Comparison of ENCODE assay signal across 19 cellular contexts in genomic region chr2:120480903-120481445, GRCh38.
DNase-seq lines count a peak whose midpoint lies in the region; ATAC-seq and TF ChIP-seq lines count a peak whose summit lies in the region.
"Had no signal": no experiment of that assay in that cellular context is flagged by ENCODE, and none has a peak within 500 bp of the region (broad histone marks: within the 10 kb centered on the region; RNA-seq: fewer than 3 reads in every experiment).

No MANE protein-coding gene starts in this region.

- no peak for ATAC-seq in Right ventricle myocardium superior (ENCODE audit: poor library complexity)
- ATAC-seq in body of pancreas = peak; percentile 21
- no peak for ATAC-seq in HG03280 (IDR thresholded peaks at IDR 0.05; ENCODE audit: unreplicated experiment)
- ATAC-seq: GM23338, PC-3 had no signal

- DNase-seq in cardiac septum (ENCODE audit: low spot score) = peak; percentile 74
- no peak for DNase-seq in Right ventricle myocardium superior
- peak in 1 of 4 donors; percentile 24 for DNase-seq in body of pancreas
- peak; percentile 38 for DNase-seq in osteoblast (ENCODE audit: insufficient read length, low spot score, missing footprints)
- no peak for DNase-seq in activated T-cell treated with anti-CD3 and anti-CD28 coated beads for 4 hours
- no peak for DNase-seq in NOMO-1 (lab: John Stamatoyannopoulos, UW; ENCODE audit: unreplicated experiment in 2 of 2)
- DNase-seq: CD4-positive, CD25-positive, alpha-beta regulatory T cell; DND-41; GDM1; HFFc6; MV-4-11; NCI-H1417 treated with DMSO at 0.1 percent for 48 hours; NCI-H2029 treated with DMSO at 0.1 percent for 48 hours; NCI-H524 treated with DMSO at 0.1 percent for 48 hours; NK-92 treated with Interleukin-12 subunit alpha and Interleukin-12 subunit beta, amount 100 ng/mL, for 24 hours; PC-3 had no signal

- 73 to 87% methylated on average over 3 to 5 of the region's 5 CpGs for WGBS in body of pancreas, 2 donors

- intact Hi-C loops in cardiac septum (cut with DNase I) (no loop called here), Right ventricle myocardium superior (cut with DNase I) (no loop called here), body of pancreas (cut with DNase I) (no loop called here)

- H3K4me3 ChIP-seq in body of pancreas = no peak overlapping the region
- H3K4me3 ChIP-seq in osteoblast (ENCODE audit: insufficient read depth, low read length) = no peak overlapping the region
- H3K4me3 ChIP-seq: GM23338, SK-N-MC had no signal

- no peak for TF ChIP-seq CTCF in body of pancreas (IDR thresholded peaks at IDR 0.05)
- no peak for TF ChIP-seq CTCF in osteoblast (IDR thresholded peaks at IDR 0.05; ENCODE audit: extremely low read depth, low read depth, low read length)

- H3K27me3 ChIP-seq in body of pancreas = no peaks in the 10 kb centered on the region
- peaks cover 3% of the 10 kb centered on the region for H3K27me3 ChIP-seq in osteoblast (ENCODE audit: insufficient read depth, low read length)

- no peak for TF ChIP-seq POLR2A in body of pancreas (IDR thresholded peaks at IDR 0.05)

- H3K36me3 ChIP-seq in body of pancreas (replicated peaks in 1 of 2; ENCODE audit: insufficient read depth in 1 of 2, low read depth in 2 of 2) (no peaks in the 10 kb centered on the region), osteoblast (ENCODE audit: insufficient read depth, low read length) (no peaks in the 10 kb centered on the region)

- H3K4me1 ChIP-seq in body of pancreas = peaks cover 1% of the 10 kb centered on the region
- peaks cover 5% of the 10 kb centered on the region for H3K4me1 ChIP-seq in osteoblast (ENCODE audit: insufficient read depth, low read length)

- H2AFZ ChIP-seq in osteoblast (ENCODE audit: low read length) = no peak overlapping the region
- H2AFZ ChIP-seq: GM23338 had no signal

- H4K20me1 ChIP-seq in osteoblast (ENCODE audit: insufficient read depth, low read length) = no peaks in the 10 kb centered on the region

- no peak overlapping the region for H3K4me2 ChIP-seq in osteoblast (ENCODE audit: insufficient read depth, low read length)
- H3K4me2 ChIP-seq: GM23338 had no signal

- no peaks in the 10 kb centered on the region for H3K9me3 ChIP-seq in body of pancreas
- no peaks in the 10 kb centered on the region for H3K9me3 ChIP-seq in osteoblast (ENCODE audit: low read depth, low read length)

- no peaks in the 10 kb centered on the region for H3K79me2 ChIP-seq in osteoblast (ENCODE audit: insufficient read depth, low read length)

- no peak overlapping the region for H3K27ac ChIP-seq in body of pancreas
- H3K27ac ChIP-seq in osteoblast (ENCODE audit: low read depth, low read length) = no peak overlapping the region
- H3K27ac ChIP-seq: SK-N-MC had no signal

Comparison
In these comparisons a context has a peak if more than half of its experiments do, and no peak if none do; other contexts are left out.
1. DNase-seq: peak in cardiac septum (single experiment) and osteoblast (single experiment); none in Right ventricle myocardium superior (single experiment), activated T-cell treated with anti-CD3 and anti-CD28 coated beads for 4 hours (single experiment) and NOMO-1 (0 of 2).